ENCODE assay signal across 29 cellular contexts in genomic region chr4:144169211-144169610, GRCh38. TPM values are rescaled to one million over a fixed set of nuclear protein-coding genes. Genes with fewer than 3 reads are reported as not detected.
DNase-seq lines count a peak whose midpoint lies in the region; ATAC-seq, FAIRE-seq and TF ChIP-seq lines count a peak whose summit lies in the region.
"Had no signal": no experiment of that assay in that cellular context is flagged by ENCODE, and none has a peak within 500 bp of the region (broad histone marks: within the 10 kb centered on the region; RNA-seq: fewer than 3 reads in every experiment).

No MANE protein-coding gene starts in this region.

- peaks cover 13 to 26% of the 10 kb centered on the region in 2 donors for H3K27me3 Mint-ChIP-seq in natural killer cell (ENCODE audit: low read depth in 2 of 2)

- H3K27ac Mint-ChIP-seq in natural killer cell: no peak overlapping the region
- H3K27ac Mint-ChIP-seq: CD14-positive monocyte; CD4-positive, alpha-beta memory T cell; CD4-positive, CD25-positive, alpha-beta regulatory T cell; CD8-positive, alpha-beta memory T cell had no signal

- H3K4me3 ChIP-seq in SK-N-MC (peak overlapping the region; percentile 35; the same call in 1 of the 2 replicates), bronchial epithelial cell (ENCODE audit: low read depth, low read length) (no peak overlapping the region)
- H3K4me3 ChIP-seq: A549, BLaER1, GM12878 had no signal

- intact Hi-C loops in natural killer cell (cut with micrococcal nuclease): no loop called here

- no peak for FAIRE-seq in bronchial epithelial cell (lab: Jason Lieb, UNC)
- FAIRE-seq: A549, GM12878, GM12892, GM18507, GM19239 had no signal

- no peak for ATAC-seq in GM18517 (IDR thresholded peaks at IDR 0.05; ENCODE audit: unreplicated experiment)
- no peak for ATAC-seq in natural killer cell
- ATAC-seq: A549, GM12878 had no signal

- no peaks in the 10 kb centered on the region for H3K36me3 Mint-ChIP-seq in natural killer cell
- H3K36me3 Mint-ChIP-seq: CD14-positive monocyte; CD4-positive, alpha-beta memory T cell; CD4-positive, CD25-positive, alpha-beta regulatory T cell; CD8-positive, alpha-beta memory T cell had no signal

- peak overlapping the region; percentile 42; the same call in 1 of the 2 replicates for H3K27ac ChIP-seq in SK-N-MC
- H3K27ac ChIP-seq: A549, BLaER1 had no signal

- peaks cover 0 to 3% of the 10 kb centered on the region in 2 donors for H3K9me3 Mint-ChIP-seq in natural killer cell

- no peak overlapping the region for H3K4me3 Mint-ChIP-seq in natural killer cell
- H3K4me3 Mint-ChIP-seq: CD14-positive monocyte; CD4-positive, alpha-beta memory T cell; CD4-positive, CD25-positive, alpha-beta regulatory T cell; CD8-positive, alpha-beta memory T cell had no signal

- peak overlapping the region; percentile 14 for H3K9ac ChIP-seq in SK-N-MC (ENCODE audit: insufficient read length)
- H3K9ac ChIP-seq: BLaER1 had no signal

- DNase-seq in SK-N-MC (ENCODE audit: low read depth, low spot score): peak; percentile 66
- DNase-seq in bronchial epithelial cell (ENCODE audit: low read depth): peak; percentile 24
- DNase-seq in A172 (ENCODE audit: low spot score): no peak
- DNase-seq in natural killer cell: no peak
- DNase-seq: 8988T; ACHN; BE2C; C1 segment of cervical spinal cord; CD4-positive, alpha-beta memory T cell; CD4-positive, CD25-positive, alpha-beta regulatory T cell; CD8-positive, alpha-beta memory T cell; COR-L47; DMS 273 treated with DMSO at 0.1 percent for 48 hours; DMS153; DMS53; DMS79; DND-41; EL; GDM1 had no signal

- peaks cover 2% of the 10 kb centered on the region for H3K27me3 ChIP-seq in bronchial epithelial cell (ENCODE audit: control insufficient read depth, insufficient read depth, low read length)
- H3K27me3 ChIP-seq: BE2C, BLaER1 had no signal

- no peaks in the 10 kb centered on the region for H3K36me3 ChIP-seq in SK-N-MC (ENCODE audit: insufficient read depth, low read length)
- H3K36me3 ChIP-seq in bronchial epithelial cell (ENCODE audit: control insufficient read depth, insufficient read depth, low read length): no peaks in the 10 kb centered on the region
- H3K36me3 ChIP-seq: BE2C, BLaER1 had no signal

- TF ChIP-seq CTCF in bronchial epithelial cell (IDR thresholded peaks at IDR 0.05; ENCODE audit: insufficient read depth, low read length, severe bottlenecking): no peak
- TF ChIP-seq CTCF in natural killer cell (IDR thresholded peaks at IDR 0.05): no peak

- no peaks in the 10 kb centered on the region for H3K9me3 ChIP-seq in SK-N-MC (ENCODE audit: low read depth, low read length)
- H3K9me3 ChIP-seq: A549, BE2C had no signal

- no peaks in the 10 kb centered on the region for H3K4me1 Mint-ChIP-seq in natural killer cell
- H3K4me1 Mint-ChIP-seq: CD14-positive monocyte; CD4-positive, alpha-beta memory T cell; CD8-positive, alpha-beta memory T cell had no signal

RNA-seq across cellular contexts. Expression of gene GYPA, which starts 28.7 kb away (rescaled TPM):
- not detected in 2 replicates for total RNA-seq in bronchial epithelial cell
- total RNA-seq in A172 (2014; rRNA removed; shearing (Covaris generic)): not detected in 2 replicates
- not detected for total RNA-seq in natural killer cell
- total RNA-seq: CD4-positive, alpha-beta memory T cell; CD4-positive, CD25-positive, alpha-beta regulatory T cell; CD8-positive, alpha-beta memory T cell; Daoy; G401; GM12878 had no signal

Comparison
In these comparisons a context has a peak if more than half of its experiments do, and no peak if none do; other contexts are left out.
1. DNase-seq: peak in SK-N-MC (single experiment) and bronchial epithelial cell (single experiment); none in A172 (single experiment) and natural killer cell (single experiment).